ENCODE assay signal across 9 cellular contexts in the genomic region with DNA sequence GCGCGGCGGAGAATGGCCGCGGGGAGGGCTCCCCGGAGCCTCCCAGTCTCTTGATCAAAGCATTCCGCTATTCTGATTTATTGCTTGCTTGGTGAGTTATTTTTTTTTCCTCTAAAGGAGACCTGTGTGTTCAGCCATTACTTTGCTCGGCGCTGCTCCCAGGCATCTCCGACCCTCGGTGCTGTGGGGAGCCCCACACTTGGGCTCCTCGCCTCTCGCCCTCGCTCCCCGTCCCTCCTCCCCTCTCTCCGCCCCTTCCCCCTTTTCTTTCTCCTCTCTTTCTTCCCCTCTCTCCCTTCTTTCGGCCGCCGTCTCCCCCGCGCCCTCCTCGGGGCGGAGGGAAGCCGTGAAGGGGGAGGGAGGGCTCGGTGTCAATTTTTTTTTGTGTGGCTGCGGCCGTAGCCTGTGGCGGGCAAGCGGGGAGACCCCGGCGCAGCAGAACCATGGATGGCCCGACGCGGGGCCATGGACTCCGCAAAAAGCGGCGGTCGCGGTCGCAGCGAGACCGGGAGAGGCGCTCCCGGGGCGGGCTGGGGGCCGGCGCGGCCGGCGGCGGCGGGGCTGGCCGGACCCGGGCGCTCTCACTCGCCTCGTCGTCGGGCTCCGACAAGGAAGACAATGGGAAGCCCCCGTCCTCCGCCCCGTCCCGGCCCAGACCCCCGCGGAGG. TPM values are rescaled to one million over a fixed set of nuclear protein-coding genes. Genes with fewer than 3 reads are reported as not detected.
DNase-seq lines count a peak whose midpoint lies in the region; ATAC-seq and TF ChIP-seq lines count a peak whose summit lies in the region.
"Had no signal": no experiment of that assay in that cellular context is flagged by ENCODE, and none has a peak within 500 bp of the region (broad histone marks: within the 10 kb centered on the region; RNA-seq: fewer than 3 reads in every experiment).

No MANE protein-coding gene starts in this region.

- TF ChIP-seq CTCF in mucosa of descending colon (IDR thresholded peaks at IDR 0.05) = no peak

- peak overlapping the region; percentile 89 for H3K4me3 Mint-ChIP-seq in dendritic cell treated with granulocyte-macrophage colony-stimulating factor and Interleukin-4, amounts not matched to agents 40 ng/mL and 50 ng/mL, for 4 days

- H3K9me3 Mint-ChIP-seq in dendritic cell treated with granulocyte-macrophage colony-stimulating factor and Interleukin-4, amounts not matched to agents 40 ng/mL and 50 ng/mL, for 4 days = no peaks in the 10 kb centered on the region

- intact Hi-C loops in dendritic cell treated with granulocyte-macrophage colony-stimulating factor and Interleukin-4, amounts not matched to agents 40 ng/mL and 50 ng/mL, for 4 days (cut with micrococcal nuclease) = no loop called here
- intact Hi-C loops in mucosa of descending colon (cut with DNase I, micrococcal nuclease) = no loop called here
- intact Hi-C loops in aorta (cut with DNase I) = no loop called here

- 1% methylated on average over 44 to 66 of the region's 66 CpGs for WGBS in aorta, 2 donors

- H3K4me1 Mint-ChIP-seq in dendritic cell treated with granulocyte-macrophage colony-stimulating factor and Interleukin-4, amounts not matched to agents 40 ng/mL and 50 ng/mL, for 4 days (ENCODE audit: low read depth) = peaks cover 19% of the 10 kb centered on the region

- peaks cover 20% of the 10 kb centered on the region for H3K4me1 ChIP-seq in mucosa of descending colon (ENCODE audit: low read depth)
- H3K4me1 ChIP-seq in aorta (ENCODE audit: control insufficient read depth in 1 of 2, insufficient read depth in 2 of 2, low read length in 2 of 2) = no peaks in the 10 kb centered on the region

- H3K27ac Mint-ChIP-seq in dendritic cell treated with granulocyte-macrophage colony-stimulating factor and Interleukin-4, amounts not matched to agents 40 ng/mL and 50 ng/mL, for 4 days = peak overlapping the region; percentile 22

- H3K9me3 ChIP-seq in mucosa of descending colon (no peaks in the 10 kb centered on the region), aorta (ENCODE audit: control insufficient read depth, low read length) (no peaks in the 10 kb centered on the region)

- H3K27me3 ChIP-seq in aorta (ENCODE audit: control insufficient read depth in 1 of 2, insufficient read depth in 2 of 2, low read length in 1 of 2) = no peaks in the 10 kb centered on the region

- H3K36me3 ChIP-seq in mucosa of descending colon (ENCODE audit: low read depth) (no peaks in the 10 kb centered on the region), aorta (ENCODE audit: control insufficient read depth in 1 of 2, insufficient read depth in 2 of 2, low read length in 1 of 2) (no peaks in the 10 kb centered on the region)

- peak; percentile 78 for DNase-seq in DMS 273 (lab: John Stamatoyannopoulos, UW; ENCODE audit: unreplicated experiment)
- no peak for DNase-seq in DMS 273 treated with DMSO at 0.1 percent for 48 hours (lab: John Stamatoyannopoulos, UW)
- peak; percentile 26 for DNase-seq in NCI-H1694 treated with DMSO at 0.1 percent for 48 hours (lab: John Stamatoyannopoulos, UW)
- DNase-seq in mucosa of descending colon = peak in 1 of 3 donors; percentile 20
- DNase-seq in aorta = peak in 1 of 2 donors; percentile 76
- DNase-seq in NCI-H2107 treated with DMSO at 0.1 percent for 48 hours (lab: John Stamatoyannopoulos, UW; ENCODE audit: unreplicated experiment) = no peak

- no peak overlapping the region for H3K27ac ChIP-seq in aorta (ENCODE audit: low read depth in 1 of 2, low read length in 2 of 2)
- H3K27ac ChIP-seq: 22Rv1 had no signal

- peaks cover 11% of the 10 kb centered on the region for H3K36me3 Mint-ChIP-seq in dendritic cell treated with granulocyte-macrophage colony-stimulating factor and Interleukin-4, amounts not matched to agents 40 ng/mL and 50 ng/mL, for 4 days (ENCODE audit: low read depth)

- H3K4me3 ChIP-seq in mucosa of descending colon = peak overlapping the region; percentile 7
- peak overlapping the region; percentile 84 to 97 for H3K4me3 ChIP-seq in aorta (ENCODE audit: low read length in 2 of 2)

- peaks cover 32% of the 10 kb centered on the region for H3K27me3 Mint-ChIP-seq in dendritic cell treated with granulocyte-macrophage colony-stimulating factor and Interleukin-4, amounts not matched to agents 40 ng/mL and 50 ng/mL, for 4 days

- ATAC-seq in mucosa of descending colon = no peak
- no peak for ATAC-seq in aorta (ENCODE audit: low FRiP score)
- no peak for ATAC-seq in GM18909 (IDR thresholded peaks at IDR 0.05; ENCODE audit: poor library complexity, unreplicated experiment)

RNA-seq across cellular contexts. Expression of a gene that starts 1.1 kb away (rescaled TPM):
- total RNA-seq in mucosa of descending colon (10 to 100 TPM; 31.2 to 67.6 (median 36.5) TPM), aorta (100 to 1,000 TPM in 1 of 2 donors, 10 to 100 TPM in 1; 89.1 to 102 TPM)
- polyA plus RNA-seq in aorta = 10 to 100 TPM in 1 of 2 donors, 1 to 10 TPM in 1; 3.9 to 24.8 TPM

Comparison
In these comparisons a context has a peak if more than half of its experiments do, and no peak if none do; other contexts are left out.
1. DNase-seq: peak in DMS 273 (single experiment) and NCI-H1694 treated with DMSO at 0.1 percent for 48 hours (single experiment); none in DMS 273 treated with DMSO at 0.1 percent for 48 hours (single experiment) and NCI-H2107 treated with DMSO at 0.1 percent for 48 hours (single experiment).